In the genomic region with DNA sequence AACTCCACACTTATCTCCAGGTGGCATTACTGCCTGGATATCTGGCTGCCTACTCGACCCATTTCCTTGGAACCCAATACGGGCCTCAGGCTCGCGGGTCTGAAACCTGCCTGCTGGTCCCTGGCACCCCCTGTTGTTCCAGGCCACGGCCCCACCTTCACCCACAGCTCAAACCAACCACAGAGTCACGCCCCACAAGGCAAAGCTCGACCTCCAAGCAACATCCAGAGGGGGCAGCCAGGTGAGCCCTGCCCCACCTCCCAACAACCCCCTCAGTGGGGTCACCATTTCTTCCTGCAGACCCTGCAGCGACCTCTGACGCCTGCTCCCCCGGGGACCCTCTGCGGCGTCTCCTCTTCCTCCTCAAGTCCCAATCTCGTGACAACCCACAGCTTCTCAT, we compare ENCODE assay signal across 18 cellular contexts.
"Had no signal": no experiment of that assay in that cellular context is flagged by ENCODE, and none has a peak within 500 bp of the region (broad histone marks: within the 10 kb centered on the region; RNA-seq: fewer than 3 reads in every experiment).

No MANE protein-coding gene starts in this region.

- H3K9me3 Mint-ChIP-seq: immature natural killer cell, nephron had no signal

- H3K36me3 ChIP-seq: esophagus muscularis mucosa, gastrocnemius medialis, sigmoid colon, stomach had no signal

- DNase-seq: cortex of kidney; effector memory CD4-positive, alpha-beta T cell; gastrocnemius medialis; immature natural killer cell; left cardiac atrium; mesendoderm; naive B cell; sigmoid colon; stimulated activated CD4-positive, alpha-beta T cell treated with anti-CD3 and anti-CD28 coated beads, Interleukin-2, amount 100 ng/mL, for 24 hours; stimulated activated CD4-positive, alpha-beta T cell treated with anti-CD3 and anti-CD28 coated beads, Interleukin-4, amount 100 ng/mL, for 4 hours; stimulated activated naive CD4-positive, alpha-beta T cell; stomach; substantia nigra; trophoblast cell had no signal

- H3K4me3 ChIP-seq: esophagus muscularis mucosa, gastrocnemius medialis, sigmoid colon, skin epidermis, stomach had no signal

- H3K4me1 Mint-ChIP-seq: naive B cell had no signal

- H3K9me3 ChIP-seq: esophagus muscularis mucosa, gastrocnemius medialis, sigmoid colon, stomach had no signal

- H3K4me1 ChIP-seq: gastrocnemius medialis, sigmoid colon, stomach had no signal

- H3K36me3 Mint-ChIP-seq: immature natural killer cell, naive B cell had no signal

- H3K4me3 Mint-ChIP-seq: immature natural killer cell, naive B cell, nephron had no signal

- H3K27ac Mint-ChIP-seq: immature natural killer cell, naive B cell, nephron had no signal

- H3K27ac ChIP-seq: epithelial cell of prostate, esophagus muscularis mucosa, gastrocnemius medialis, sigmoid colon, skin epidermis, stomach had no signal
